Comparison of ENCODE assay signal across 19 cellular contexts in the genomic region with DNA sequence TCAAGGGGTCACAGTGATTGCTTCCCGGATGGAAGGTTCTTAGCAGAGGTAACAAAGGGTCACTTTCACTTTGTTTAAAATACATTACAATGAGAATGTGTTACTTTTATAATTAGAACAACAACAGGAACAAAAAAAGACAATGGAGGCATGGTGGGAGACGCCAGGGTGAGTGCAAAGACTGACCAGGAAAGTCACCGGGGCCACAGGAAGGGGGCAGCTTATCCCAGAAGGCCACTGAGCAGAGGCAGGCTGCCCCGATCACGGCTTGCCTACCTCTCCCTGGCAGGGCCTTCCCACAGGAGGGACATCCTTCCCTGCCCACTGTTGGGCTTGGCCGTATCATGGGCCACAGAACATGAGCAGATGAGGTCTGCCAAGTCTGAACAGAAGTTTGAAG. TPM values are rescaled to one million over a fixed set of nuclear protein-coding genes. Genes with fewer than 3 reads are reported as not detected.
"Had no signal": no experiment of that assay in that cellular context is flagged by ENCODE, and none has a peak within 500 bp of the region (broad histone marks: within the 10 kb centered on the region; RNA-seq: fewer than 3 reads in every experiment).

No MANE protein-coding gene starts in this region.

- H3K27me3 ChIP-seq: colonic mucosa had no signal

- H3K4me3 Mint-ChIP-seq: naive thymus-derived CD4-positive, alpha-beta T cell; nephron progenitor cell had no signal

- H3K9me3 Mint-ChIP-seq: naive thymus-derived CD4-positive, alpha-beta T cell; nephron progenitor cell had no signal

- H3K27ac ChIP-seq: colonic mucosa, foreskin keratinocyte, sigmoid colon, skin epidermis, stomach, thoracic aorta, transverse colon had no signal

- H3K4me1 ChIP-seq: colonic mucosa, foreskin keratinocyte, sigmoid colon, stomach, transverse colon had no signal

- DNase-seq: colonic mucosa; dermis blood vessel endothelial cell; erythroblast; foreskin keratinocyte; kidney glomerular epithelial cell; mammary epithelial cell; naive thymus-derived CD4-positive, alpha-beta T cell; nephron progenitor cell; stimulated activated CD4-positive, alpha-beta T cell treated with anti-CD3 and anti-CD28 coated beads, Interleukin-2, amount 100 ng/mL, for 24 hours; stimulated activated CD4-positive, alpha-beta T cell treated with anti-CD3 and anti-CD28 coated beads, Interleukin-4, amount 100 ng/mL, for 4 hours; stimulated activated naive CD4-positive, alpha-beta T cell; stomach; substantia nigra; transverse colon had no signal

- H3K36me3 Mint-ChIP-seq: naive thymus-derived CD4-positive, alpha-beta T cell had no signal

- H3K4me1 Mint-ChIP-seq: naive thymus-derived CD4-positive, alpha-beta T cell had no signal

- H3K9me3 ChIP-seq: colonic mucosa, sigmoid colon, stomach, thoracic aorta, transverse colon had no signal

- H3K4me3 ChIP-seq: colonic mucosa, sigmoid colon, skin epidermis, stomach, thoracic aorta, transverse colon had no signal

- H3K36me3 ChIP-seq: colonic mucosa, sigmoid colon, stomach, thoracic aorta, transverse colon had no signal

- H3K27ac Mint-ChIP-seq: naive thymus-derived CD4-positive, alpha-beta T cell; nephron progenitor cell had no signal

- ATAC-seq: naive thymus-derived CD4-positive, alpha-beta T cell had no signal

RNA-seq across cellular contexts. Expression of gene ENO4, which starts 46.8 kb away (rescaled TPM):
- total RNA-seq: colonic mucosa; dermis blood vessel endothelial cell; endothelial cell of umbilical vein; mammary epithelial cell; mononuclear cell; naive thymus-derived CD4-positive, alpha-beta T cell had no signal
